ENCODE assay signal across 9 cellular contexts in the genomic region with DNA sequence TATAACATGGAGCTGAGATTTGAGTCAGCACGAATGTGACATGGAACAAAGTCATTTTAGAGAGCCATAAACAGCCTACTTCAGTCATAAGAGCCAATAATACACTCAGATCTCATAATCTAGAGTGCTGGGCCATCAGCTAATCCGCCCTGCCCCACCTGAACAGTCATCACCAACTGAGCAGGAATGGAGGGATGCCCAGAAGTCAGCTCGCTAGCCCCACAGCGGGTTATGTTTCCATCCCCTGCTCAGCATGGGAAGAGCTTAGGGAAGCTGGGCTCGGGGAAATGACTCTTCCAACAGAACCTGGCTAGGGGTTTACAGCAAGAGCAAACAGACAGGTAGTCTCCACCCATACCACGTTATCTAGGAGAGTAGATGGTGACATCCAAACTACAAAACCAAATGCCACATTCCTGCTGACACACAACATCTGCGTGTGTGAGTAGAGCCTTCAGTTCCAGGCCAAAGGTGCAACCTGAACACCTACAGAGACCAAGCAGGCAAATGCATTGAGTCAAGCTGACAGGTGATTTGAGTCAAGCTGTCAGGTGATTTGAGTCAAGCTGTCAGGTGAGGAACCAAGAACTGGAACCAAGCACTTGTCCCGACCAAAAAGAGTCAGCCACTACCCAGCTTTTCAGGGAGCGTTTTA. TPM values are rescaled to one million over a fixed set of nuclear protein-coding genes. Genes with fewer than 3 reads are reported as not detected.
A peak's percentile ranks its signal among the peaks of the same experiment; 100 is the strongest.
DNase-seq lines count a peak whose midpoint lies in the region; ATAC-seq and TF ChIP-seq lines count a peak whose summit lies in the region.
"Had no signal": no experiment of that assay in that cellular context is flagged by ENCODE, and none has a peak within 500 bp of the region (broad histone marks: within the 10 kb centered on the region; RNA-seq: fewer than 3 reads in every experiment).

No MANE protein-coding gene starts in this region.

- intact Hi-C loops in OCI-LY7 (cut with micrococcal nuclease; ENCODE audit: unreplicated experiment): loop anchor here (2.0 kb wide), 1 partner anchor 75 kb away; no protein-coding TSS in a partner anchor
- intact Hi-C loops in gastrocnemius medialis (cut with DNase I; ENCODE audit: low total_unique reads): loop anchor here (2.0 to 5.0 kb wide), 3 partner anchors 39 to 170 kb away; a partner anchor contains a TSS

- in situ Hi-C loops in gastrocnemius medialis (cut with MboI; ENCODE audit: low sequenced_read_pairs in 4 of 4): loop anchor here in 1 of 4 donors (10.0 kb wide), 1 partner anchor 87 kb away; a partner anchor contains a TSS

- no peak overlapping the region for H2AFZ ChIP-seq in OCI-LY7 (ENCODE audit: low read length)

- no TSS peak for BruUV-seq in OCI-LY7 (replicated peaks; lab: Mats Ljungman, UMichigan)

- H3K36me3 ChIP-seq in OCI-LY7 (ENCODE audit: insufficient read depth, low read length): peaks cover 51% of the 10 kb centered on the region
- H3K36me3 ChIP-seq in gastrocnemius medialis: peaks cover 0 to 2% of the 10 kb centered on the region in 2 donors

- peak; percentile 6 for DNase-seq in DMS79 treated with DMSO at 0.1 percent for 48 hours (lab: John Stamatoyannopoulos, UW)
- no peak for DNase-seq in DMS79 (lab: John Stamatoyannopoulos, UW)
- no peak for DNase-seq in OCI-LY7 (ENCODE audit: low spot score)
- peak; percentile 78 to 87 for DNase-seq in gastrocnemius medialis
- DNase-seq in SKM-1 (lab: John Stamatoyannopoulos, UW; ENCODE audit: unreplicated experiment): no peak
- DNase-seq in HuH-7 (ENCODE audit: low spot score): no peak

- TF ChIP-seq CTCF in OCI-LY7 (conservative IDR thresholded peaks at IDR 0.05; ENCODE audit: low read length): no peak
- no peak for TF ChIP-seq CTCF in gastrocnemius medialis (IDR thresholded peaks at IDR 0.05 in 4 of 5, conservative IDR thresholded peaks at IDR 0.05 in 1 of 5)

- H3K9me2 ChIP-seq in OCI-LY7 (ENCODE audit: insufficient read depth, low read length): no peaks in the 10 kb centered on the region

- H3K79me2 ChIP-seq in OCI-LY7 (ENCODE audit: insufficient read depth, low read depth, low read length): peaks cover 78% of the 10 kb centered on the region

- TF ChIP-seq POLR2A in gastrocnemius medialis (IDR thresholded peaks at IDR 0.05): peak; percentile 25 to 43

- peaks cover 27% of the 10 kb centered on the region for H3K4me1 ChIP-seq in OCI-LY7 (ENCODE audit: insufficient read depth, low read length, poor library complexity, severe bottlenecking)
- peaks cover 68 to 73% of the 10 kb centered on the region in 2 donors for H3K4me1 ChIP-seq in gastrocnemius medialis

- POLR2A ChIA-PET in OCI-LY7 (lab: Charles Lee): interaction anchor here (0.6 to 1.3 kb wide), 5 partner anchors 11 to 479 kb away, joined by 3 to 4 read pairs (median 4); no protein-coding TSS in a partner anchor

- H4K20me1 ChIP-seq in OCI-LY7 (ENCODE audit: insufficient read depth, low read length): peaks cover 33% of the 10 kb centered on the region

- ATAC-seq in esophagus mucosa (peak; percentile 12), gastrocnemius medialis (peak; percentile 25 to 32), GM21515 (IDR thresholded peaks at IDR 0.05; ENCODE audit: unreplicated experiment) (no peak)

- H3K9me3 ChIP-seq in OCI-LY7 (ENCODE audit: low read length) (no peaks in the 10 kb centered on the region), gastrocnemius medialis (no peaks in the 10 kb centered on the region)

- no peaks in the 10 kb centered on the region for H3K27me3 ChIP-seq in gastrocnemius medialis

- CTCF ChIA-PET in OCI-LY7 (lab: Charles Lee; ENCODE audit: unreplicated experiment): interaction anchor here (0.7 kb wide), 1 partner anchor 92 kb away, joined by 3 read pairs; no protein-coding TSS in a partner anchor

- H3K4me2 ChIP-seq in OCI-LY7 (ENCODE audit: low read length): peak overlapping the region; percentile 95

- H3K4me3 ChIP-seq in OCI-LY7 (ENCODE audit: low read depth, low read length, poor library complexity, severe bottlenecking) (peak overlapping the region; percentile 97), gastrocnemius medialis (peak overlapping the region; percentile 80 to 99 (median 93))

- no peak overlapping the region for H3K27ac ChIP-seq in OCI-LY7 (ENCODE audit: low read depth, low read length, poor library complexity, severe bottlenecking)
- H3K27ac ChIP-seq in gastrocnemius medialis: peak overlapping the region; percentile 92 to 98 (median 96)
- H3K27ac ChIP-seq: 22Rv1 had no signal

RNA-seq across cellular contexts. Expression of a gene that starts 2.0 kb away (rescaled TPM):
- 26.8 and 27.3 TPM in 2 replicates for total RNA-seq in OCI-LY7 (2014; rRNA removed; shearing (Covaris generic))
- total RNA-seq in OCI-LY7 (2022) (32.7 and 34.0 TPM in 2 replicates), esophagus mucosa (21.1 TPM), gastrocnemius medialis (100 to 1,000 TPM in 2 of 4 donors, 10 to 100 TPM in 2; 70.6 to 131 (median 90.9) TPM)

RNA-seq across cellular contexts. Expression of a gene that starts 41.3 kb away (rescaled TPM):
- 0.41 and 0.85 TPM in 2 replicates for total RNA-seq in OCI-LY7 (2014; rRNA removed; shearing (Covaris generic))
- total RNA-seq in OCI-LY7 (2022) (6.0 and 6.8 TPM in 2 replicates), esophagus mucosa (2.1 TPM), gastrocnemius medialis (10 to 100 TPM; 10.1 to 21.2 (median 15.5) TPM)

Comparison
In these comparisons a context has a peak if more than half of its experiments do, and no peak if none do; other contexts are left out.
1. DNase-seq: peak in DMS79 treated with DMSO at 0.1 percent for 48 hours (single experiment) and gastrocnemius medialis (2 of 2); none in DMS79 (single experiment), OCI-LY7 (single experiment), SKM-1 (single experiment) and HuH-7 (single experiment).